In the genomic region with DNA sequence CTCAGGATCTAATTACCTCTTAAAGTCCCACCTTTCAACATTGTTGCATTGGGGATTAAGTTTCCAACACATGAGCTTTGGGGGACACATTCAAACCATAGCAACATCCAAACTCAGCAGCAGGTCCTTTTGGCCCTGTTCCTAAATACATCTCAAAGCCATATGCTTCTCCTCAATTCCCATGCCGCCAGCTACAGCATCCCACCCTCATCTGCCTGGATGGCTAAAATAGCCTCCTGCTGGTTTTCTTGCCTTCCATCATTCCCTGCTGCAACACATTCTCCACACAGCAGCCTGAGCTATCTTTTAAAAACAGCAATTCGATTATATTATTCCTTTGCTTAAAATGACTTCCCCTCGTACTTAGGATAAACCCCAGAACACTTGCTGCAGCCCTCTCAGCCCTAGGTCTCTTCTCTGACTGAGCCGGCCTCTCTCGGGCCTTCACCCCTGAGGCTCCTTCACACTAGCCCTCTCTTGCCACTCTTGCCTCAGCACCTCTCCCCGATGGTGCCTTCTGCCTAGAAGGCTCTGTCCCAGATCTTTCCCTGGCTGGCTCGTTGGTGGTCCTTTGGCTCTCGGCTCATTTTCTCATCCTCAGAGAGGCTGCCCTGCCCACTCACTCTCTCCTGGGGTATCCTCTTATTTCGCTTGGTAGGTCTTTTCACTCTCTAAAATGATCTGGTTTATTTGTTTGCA, we compare ENCODE assay signal across 14 cellular contexts.
"Had no signal": no experiment of that assay in that cellular context is flagged by ENCODE, and none has a peak within 500 bp of the region (broad histone marks: within the 10 kb centered on the region; RNA-seq: fewer than 3 reads in every experiment).

No MANE protein-coding gene starts in this region.

- ATAC-seq: mucosa of descending colon; naive thymus-derived CD8-positive, alpha-beta T cell; right lobe of liver had no signal

- H3K27ac ChIP-seq: heart left ventricle, right lobe of liver had no signal

- DNase-seq: activated CD4-positive, alpha-beta memory T cell treated with anti-CD3 and anti-CD28 coated beads for 36 hours; activated CD4-positive, CD25-positive, alpha-beta regulatory T cell treated with anti-CD3 and anti-CD28 coated beads, Interleukin-2, amount 50 U/mL, for 72 hours; activated gamma-delta T cell treated with Interleukin-2 at 50 U/mL for 16 hours; activated naive CD8-positive, alpha-beta T cell treated with anti-CD3 and anti-CD28 coated beads for 36 hours; activated T-cell treated with anti-CD3 and anti-CD28 coated beads, Interleukin-2, amount 50 U/mL, for 48 hours; foreskin melanocyte; heart left ventricle; mucosa of descending colon; naive thymus-derived CD8-positive, alpha-beta T cell; right lobe of liver; stimulated activated CD4-positive, alpha-beta T cell treated with anti-CD3 and anti-CD28 coated beads, Interleukin-2, amount 100 ng/mL, for 24 hours; stimulated activated naive CD4-positive, alpha-beta T cell had no signal

- FAIRE-seq: bronchial epithelial cell, endothelial cell of umbilical vein had no signal
